9 cellular contexts compared by ENCODE assay signal in genomic region chr22:22935546-22936157, GRCh38. TPM values are rescaled to one million over a fixed set of nuclear protein-coding genes. Genes with fewer than 3 reads are reported as not detected.
A peak's percentile ranks its signal among the peaks of the same experiment; 100 is the strongest.
DNase-seq lines count a peak whose midpoint lies in the region; ATAC-seq and TF ChIP-seq lines count a peak whose summit lies in the region.
"Had no signal": no experiment of that assay in that cellular context is flagged by ENCODE, and none has a peak within 500 bp of the region (broad histone marks: within the 10 kb centered on the region; RNA-seq: fewer than 3 reads in every experiment).

No MANE protein-coding gene starts in this region.

- CTCF ChIA-PET in activated B cell treated with CpG ODN at 0.5 μM for 24 hours (lab: Charles Lee) = interaction anchor here (0.6 to 17.9 kb wide), 36 partner anchors 9 to 905 kb away, joined by 3 to 365 read pairs (median 4); partner anchors contain the start of gene IGLL5

- intact Hi-C loops in activated B cell treated with CpG ODN at 0.5 μM for 24 hours (cut with micrococcal nuclease) = loop anchor here (1.0 to 5.0 kb wide), 6 partner anchors 19 to 768 kb away; no protein-coding TSS in a partner anchor

- H3K27ac Mint-ChIP-seq in activated B cell treated with CpG ODN at 0.5 μM for 24 hours = peak overlapping the region; percentile 96

- peak; percentile 43 for TF ChIP-seq POLR2A in GM19193 (IDR thresholded peaks at IDR 0.05; ENCODE audit: extremely low read depth, insufficient read depth, insufficient read length)

- TF ChIP-seq CTCF in activated B cell treated with CpG ODN at 0.5 μM for 24 hours (IDR thresholded peaks at IDR 0.05) = no peak

- H3K36me3 Mint-ChIP-seq in activated B cell treated with CpG ODN at 0.5 μM for 24 hours (ENCODE audit: low read depth) = no peaks in the 10 kb centered on the region

- POLR2A ChIA-PET in activated B cell treated with CpG ODN at 0.5 μM for 24 hours (lab: Charles Lee) = interaction anchor here (0.6 to 18.5 kb wide), 42 partner anchors 8 to 907 kb away, joined by 3 to 701 read pairs (median 8); partner anchors contain the start of gene IGLL5

- peak; percentile 72 for DNase-seq in CD1c-positive myeloid dendritic cell (ENCODE audit: extremely low spot score)
- peak; percentile 77 for DNase-seq in activated B cell treated with CpG ODN at 0.5 μM for 24 hours
- DNase-seq in NCI-H1105 treated with DMSO at 0.1 percent for 48 hours (lab: John Stamatoyannopoulos, UW) = no peak
- no peak for DNase-seq in HK-2 (ENCODE audit: unreplicated experiment)
- no peak for DNase-seq in anterior cingulate cortex (lab: John Stamatoyannopoulos, UW)
- DNase-seq in NCI-H526 treated with DMSO at 0.1 percent for 48 hours (lab: John Stamatoyannopoulos, UW) = no peak
- DNase-seq: EL had no signal

- ATAC-seq in HG03025 (IDR thresholded peaks at IDR 0.05; ENCODE audit: low FRiP score, unreplicated experiment) = peak; percentile 77
- peak; percentile 87 for ATAC-seq in activated B cell treated with CpG ODN at 0.5 μM for 24 hours (ENCODE audit: low read depth)

- H3K9me3 Mint-ChIP-seq in activated B cell treated with CpG ODN at 0.5 μM for 24 hours = no peaks in the 10 kb centered on the region

- peaks cover 98% of the 10 kb centered on the region for H3K4me1 Mint-ChIP-seq in activated B cell treated with CpG ODN at 0.5 μM for 24 hours

- H3K27me3 Mint-ChIP-seq in activated B cell treated with CpG ODN at 0.5 μM for 24 hours = no peaks in the 10 kb centered on the region

- H3K4me3 Mint-ChIP-seq in activated B cell treated with CpG ODN at 0.5 μM for 24 hours = peak overlapping the region; percentile 59

RNA-seq across cellular contexts. Expression of gene IGLL5, which starts 48.0 kb away (rescaled TPM):
- total RNA-seq in activated B cell treated with CpG ODN at 0.5 μM for 24 hours = 189 and 195 TPM in 2 replicates

Comparison
In these comparisons a context has a peak if more than half of its experiments do, and no peak if none do; other contexts are left out.
1. DNase-seq: peak in CD1c-positive myeloid dendritic cell (single experiment) and activated B cell treated with CpG ODN at 0.5 μM for 24 hours (single experiment); none in NCI-H1105 treated with DMSO at 0.1 percent for 48 hours (single experiment), HK-2 (single experiment), anterior cingulate cortex (0 of 58) and NCI-H526 treated with DMSO at 0.1 percent for 48 hours (single experiment).